In genomic region chr7:144279971-144280370, GRCh38 we compare ENCODE assay signal across 11 cellular contexts. TPM values are rescaled to one million over a fixed set of nuclear protein-coding genes. Genes with fewer than 3 reads are reported as not detected.
DNase-seq lines count a peak whose midpoint lies in the region; ATAC-seq, FAIRE-seq and TF ChIP-seq lines count a peak whose summit lies in the region.
"Not testable (repeated sequence)": the region's sequence is repeated elsewhere in the genome, so short reads cannot be mapped to it uniquely, and the experiment has no call there.
"Had no signal": no experiment of that assay in that cellular context is flagged by ENCODE, and none has a peak within 500 bp of the region (broad histone marks: within the 10 kb centered on the region; RNA-seq: fewer than 3 reads in every experiment).

No MANE protein-coding gene starts in this region.

- ATAC-seq in GM18909 (IDR thresholded peaks at IDR 0.05; ENCODE audit: poor library complexity, unreplicated experiment): peak; percentile 48
- peak; percentile 50 for ATAC-seq in GM21619 (IDR thresholded peaks at IDR 0.05; ENCODE audit: unreplicated experiment)
- peak; percentile 66 for ATAC-seq in HG03354 (IDR thresholded peaks at IDR 0.05; ENCODE audit: poor library complexity, severe bottlenecking, unreplicated experiment)
- ATAC-seq in activated CD8-positive, alpha-beta memory T cell treated with anti-CD3 and anti-CD28 coated beads, Interleukin-2, amount 10 ng/mL, durations not matched to agents 7 days and 5 days: peak; percentile 20
- ATAC-seq in esophagus mucosa: peak; percentile 41
- peak; percentile 5 to 66 (median 29) for ATAC-seq in right lobe of liver

- H3K4me3 Mint-ChIP-seq in activated CD8-positive, alpha-beta memory T cell treated with anti-CD3 and anti-CD28 coated beads, Interleukin-2, amount 10 ng/mL, durations not matched to agents 7 days and 5 days: not testable (repeated sequence)

- not testable (repeated sequence) for H3K4me3 ChIP-seq in right lobe of liver

- not testable (repeated sequence) for H3K27me3 ChIP-seq in right lobe of liver

- not testable (repeated sequence) for H3K9me3 ChIP-seq in right lobe of liver

- H3K27ac ChIP-seq in right lobe of liver: not testable (repeated sequence)

- FAIRE-seq in GM12891 (lab: Jason Lieb, UNC): peak; percentile 92

- not testable (repeated sequence) for TF ChIP-seq CTCF in right lobe of liver (IDR thresholded peaks at IDR 0.05)

- H3K36me3 Mint-ChIP-seq in activated CD8-positive, alpha-beta memory T cell treated with anti-CD3 and anti-CD28 coated beads, Interleukin-2, amount 10 ng/mL, durations not matched to agents 7 days and 5 days: not testable (repeated sequence)

- H3K27me3 Mint-ChIP-seq in activated CD8-positive, alpha-beta memory T cell treated with anti-CD3 and anti-CD28 coated beads, Interleukin-2, amount 10 ng/mL, durations not matched to agents 7 days and 5 days: not testable (repeated sequence)

- H3K9me3 Mint-ChIP-seq in activated CD8-positive, alpha-beta memory T cell treated with anti-CD3 and anti-CD28 coated beads, Interleukin-2, amount 10 ng/mL, durations not matched to agents 7 days and 5 days (ENCODE audit: low read depth): not testable (repeated sequence)

- H3K36me3 ChIP-seq in right lobe of liver: not testable (repeated sequence)

- not testable (repeated sequence) for DNase-seq in GM12891 (ENCODE audit: insufficient read length, low spot score); activated CD8-positive, alpha-beta memory T cell treated with anti-CD3 and anti-CD28 coated beads, Interleukin-2, amount 10 ng/mL, durations not matched to agents 7 days and 5 days; right lobe of liver

- not testable (repeated sequence) for TF ChIP-seq POLR2A in GM12891 (IDR thresholded peaks at IDR 0.05; ENCODE audit: low read depth, low read length); right lobe of liver (IDR thresholded peaks at IDR 0.05)

- 96% methylated on average over 3 of the region's 5 CpGs for WGBS in right lobe of liver (ENCODE audit: insufficient coverage, low coverage, low lambda C conversion rate, missing lambda C conversion rate)

- CTCF ChIA-PET in activated CD8-positive, alpha-beta memory T cell treated with anti-CD3 and anti-CD28 coated beads, Interleukin-2, amount 10 ng/mL, durations not matched to agents 7 days and 5 days (lab: Charles Lee): not testable (repeated sequence)

- H3K4me1 ChIP-seq in right lobe of liver: not testable (repeated sequence)

- not testable (repeated sequence) for H3K4me1 Mint-ChIP-seq in activated CD8-positive, alpha-beta memory T cell treated with anti-CD3 and anti-CD28 coated beads, Interleukin-2, amount 10 ng/mL, durations not matched to agents 7 days and 5 days

- H3K27ac Mint-ChIP-seq in activated CD8-positive, alpha-beta memory T cell treated with anti-CD3 and anti-CD28 coated beads, Interleukin-2, amount 10 ng/mL, durations not matched to agents 7 days and 5 days: not testable (repeated sequence)

- intact Hi-C loops in right lobe of liver (cut with DNase I): not testable (repeated sequence)

RNA-seq across cellular contexts. Expression of gene CTAGE8, which starts 10.9 kb away (rescaled TPM):
- 0.31 TPM for polyA plus RNA-seq in GM12891 (2012; ENCODE audit: low read depth, missing spikeins)
- not detected for total RNA-seq in activated CD8-positive, alpha-beta memory T cell treated with anti-CD3 and anti-CD28 coated beads, Interleukin-2, amount 10 ng/mL, durations not matched to agents 7 days and 5 days
- total RNA-seq in esophagus mucosa (1.8 TPM), right lobe of liver (1 to 10 TPM in 2 of 6 experiments, under 1 TPM in 4; 0.53 to 1.3 (median 0.71) TPM)
- total RNA-seq: H7, HFFc6, IMR-90 had no signal
- polyA plus RNA-seq: IMR-90 had no signal

RNA-seq across cellular contexts. Expression of gene OR2A7, which starts 15.4 kb away (rescaled TPM):
- polyA plus RNA-seq in GM12891 (2012; ENCODE audit: low read depth, missing spikeins): 0.51 TPM
- total RNA-seq in activated CD8-positive, alpha-beta memory T cell treated with anti-CD3 and anti-CD28 coated beads, Interleukin-2, amount 10 ng/mL, durations not matched to agents 7 days and 5 days: 1 to 10 TPM in 1 of 2 experiments, under 1 TPM in 1; 0.54 to 1.4 TPM
- total RNA-seq in esophagus mucosa (5.7 TPM), right lobe of liver (1 to 10 TPM; 1.5 to 5.6 (median 3.5) TPM)
- total RNA-seq: HFFc6, IMR-90 had no signal
- polyA plus RNA-seq: IMR-90 had no signal

RNA-seq across cellular contexts. Expression of gene OR2A1, which starts 32.2 kb away (rescaled TPM):
- 0.39 TPM for polyA plus RNA-seq in GM12891 (2012; ENCODE audit: low read depth, missing spikeins)
- not detected for total RNA-seq in activated CD8-positive, alpha-beta memory T cell treated with anti-CD3 and anti-CD28 coated beads, Interleukin-2, amount 10 ng/mL, durations not matched to agents 7 days and 5 days
- total RNA-seq in esophagus mucosa (not detected), right lobe of liver (under 1 TPM in 1 of 6 experiments, not detected in 5; 0.09 TPM)
- total RNA-seq: H7, HFFc6, IMR-90, T-helper 17 cell had no signal
- polyA plus RNA-seq: IMR-90 had no signal

RNA-seq across cellular contexts. Expression of gene OR2A42, which starts 40.6 kb away (rescaled TPM):
- polyA plus RNA-seq in GM12891 (2012; ENCODE audit: low read depth, missing spikeins): 0.10 TPM
- not detected for total RNA-seq in activated CD8-positive, alpha-beta memory T cell treated with anti-CD3 and anti-CD28 coated beads, Interleukin-2, amount 10 ng/mL, durations not matched to agents 7 days and 5 days
- total RNA-seq in esophagus mucosa: not detected
- not detected for total RNA-seq in right lobe of liver
- total RNA-seq: H7, HFFc6, IMR-90 had no signal
- polyA plus RNA-seq: IMR-90 had no signal
